ENCODE assay signal across 15 cellular contexts in the genomic region with DNA sequence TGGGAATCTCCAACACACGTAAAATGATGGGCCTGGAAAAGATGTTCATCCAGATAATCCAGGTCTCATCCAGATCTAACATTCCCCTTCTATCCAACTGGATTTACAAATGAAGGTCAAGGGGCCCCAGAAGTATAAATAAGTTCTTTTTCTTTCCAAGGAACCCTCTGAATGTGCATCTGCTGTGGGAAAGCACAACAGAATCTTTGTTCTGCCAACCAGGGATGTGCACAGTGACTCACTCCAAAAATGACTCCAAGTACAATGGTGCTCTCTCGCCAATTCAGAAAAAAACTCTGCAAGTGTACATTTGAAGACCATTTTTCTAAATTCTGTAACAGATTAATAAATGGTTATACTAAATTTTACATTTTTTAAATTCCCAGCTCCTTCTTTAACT. TPM values are rescaled to one million over a fixed set of nuclear protein-coding genes. Genes with fewer than 3 reads are reported as not detected.
A peak's percentile ranks its signal among the peaks of the same experiment; 100 is the strongest.
DNase-seq lines count a peak whose midpoint lies in the region; ATAC-seq, FAIRE-seq and TF ChIP-seq lines count a peak whose summit lies in the region.
"Had no signal": no experiment of that assay in that cellular context is flagged by ENCODE, and none has a peak within 500 bp of the region (broad histone marks: within the 10 kb centered on the region; RNA-seq: fewer than 3 reads in every experiment).

No MANE protein-coding gene starts in this region.

- peaks cover 10% of the 10 kb centered on the region for H3K79me1 ChIP-seq in mesenchymal stem cell (replicated peaks; ENCODE audit: low read length, poor library complexity, severe bottlenecking)

- BruUV-seq in HepG2 (replicated peaks; lab: Mats Ljungman, UMichigan) = no TSS peak
- BruUV-seq in Caco-2 (replicated peaks; lab: Mats Ljungman, UMichigan) = no TSS peak

- H3K27me3 ChIP-seq in HepG2 (ENCODE audit: control insufficient read depth in 1 of 2, insufficient read depth in 2 of 2, low read length in 2 of 2) (no peaks in the 10 kb centered on the region), right lobe of liver (no peaks in the 10 kb centered on the region), mesenchymal stem cell (ENCODE audit: control insufficient read depth in 1 of 2, insufficient read depth in 1 of 2, low read length in 2 of 2) (no peaks in the 10 kb centered on the region), Caco-2 (replicated peaks; ENCODE audit: control insufficient read depth, insufficient read depth, low read length) (no peaks in the 10 kb centered on the region)

- H3K4me3 Mint-ChIP-seq in WTC11 = no peak overlapping the region
- H3K4me3 Mint-ChIP-seq in Caco-2 (ENCODE audit: unreplicated experiment) = no peak overlapping the region
- H3K4me3 Mint-ChIP-seq: activated CD4-positive, alpha-beta memory T cell treated with anti-CD3 and anti-CD28 coated beads, Interleukin-2, amount 10 ng/mL, durations not matched to agents 7 days and 5 days had no signal

- CTCF ChIA-PET in HepG2 (lab: Yijun Ruan, JAX; ENCODE audit: low intra/inter-chr PET ratio, low total read pairs) = no interaction called here
- CTCF ChIA-PET in WTC11 (lab: Charles Lee) = interaction anchor here (0.5 kb wide), 1 partner anchor 17 kb away, joined by 4 read pairs; no protein-coding TSS in a partner anchor
- CTCF ChIA-PET in Caco-2 (lab: Charles Lee) = no interaction called here

- H3K27ac ChIP-seq in HepG2 (ENCODE audit: extremely low read length, insufficient read depth, low read length) (no peak overlapping the region), right lobe of liver (no peak overlapping the region), mesenchymal stem cell (ENCODE audit: low read length, poor library complexity, severe bottlenecking) (no peak overlapping the region)
- H3K27ac ChIP-seq: PC-9 had no signal

- H3K4me1 ChIP-seq in HepG2 (ENCODE audit: insufficient read depth, low read length) (peaks cover 77% of the 10 kb centered on the region), right lobe of liver (peaks cover 0 to 5% (median 0%) of the 10 kb centered on the region in 4 donors), mesenchymal stem cell (ENCODE audit: control insufficient read depth, insufficient read depth, low read depth, low read length) (no peaks in the 10 kb centered on the region), Caco-2 (no peaks in the 10 kb centered on the region)

- H3K36me3 ChIP-seq in HepG2 (replicated peaks in 1 of 2; ENCODE audit: control insufficient read depth in 1 of 2, insufficient read depth in 2 of 2, low read length in 2 of 2) (peaks cover 1 to 7% of the 10 kb centered on the region in 2 experiments; a peak in 1 of 5 replicates), right lobe of liver (no peaks in the 10 kb centered on the region), mesenchymal stem cell (ENCODE audit: control insufficient read depth in 1 of 2, insufficient read depth in 2 of 2, low read depth in 1 of 2, low read length in 2 of 2) (no peaks in the 10 kb centered on the region), Caco-2 (ENCODE audit: control insufficient read depth, insufficient read depth, low read length) (no peaks in the 10 kb centered on the region)

- H3K9ac ChIP-seq in HepG2 (ENCODE audit: insufficient read depth, low read depth, low read length) (no peak overlapping the region), mesenchymal stem cell (ENCODE audit: low read length) (no peak overlapping the region)

- H3K27me3 Mint-ChIP-seq in WTC11 (ENCODE audit: low read depth) (no peaks in the 10 kb centered on the region), Caco-2 (ENCODE audit: insufficient read depth, unreplicated experiment) (no peaks in the 10 kb centered on the region)
- H3K27me3 Mint-ChIP-seq: activated CD4-positive, alpha-beta memory T cell treated with anti-CD3 and anti-CD28 coated beads, Interleukin-2, amount 10 ng/mL, durations not matched to agents 7 days and 5 days had no signal

- no peak for TF ChIP-seq POLR2A in HepG2 (IDR thresholded peaks at IDR 0.05; ENCODE audit: insufficient read depth in 1 of 2, low read depth in 2 of 2, low read length in 2 of 2)
- TF ChIP-seq POLR2A in right lobe of liver (IDR thresholded peaks at IDR 0.05) = no peak

- no peaks in the 10 kb centered on the region for H3K9me3 ChIP-seq in HepG2 (ENCODE audit: low read length)
- no peaks in the 10 kb centered on the region for H3K9me3 ChIP-seq in right lobe of liver
- H3K9me3 ChIP-seq in mesenchymal stem cell (ENCODE audit: control insufficient read depth, low read length) = no peaks in the 10 kb centered on the region
- no peaks in the 10 kb centered on the region for H3K9me3 ChIP-seq in Caco-2

- H2AFZ ChIP-seq in HepG2 (ENCODE audit: low read length) (no peak overlapping the region), mesenchymal stem cell (ENCODE audit: low read depth, low read length) (no peak overlapping the region)
- H2AFZ ChIP-seq: PC-9 had no signal

- H2BK12ac ChIP-seq in mesenchymal stem cell (ENCODE audit: low read length in 2 of 2) = no peak overlapping the region

- H3K4me2 ChIP-seq in HepG2 (ENCODE audit: low read depth, low read length) = no peak overlapping the region
- no peak overlapping the region for H3K4me2 ChIP-seq in mesenchymal stem cell (ENCODE audit: low read length, poor library complexity, severe bottlenecking)
- H3K4me2 ChIP-seq: PC-9 had no signal

- H3K18ac ChIP-seq in mesenchymal stem cell (ENCODE audit: low read depth in 1 of 2, low read length in 2 of 2) = no peak overlapping the region

- H3K9me3 Mint-ChIP-seq in WTC11 = no peaks in the 10 kb centered on the region
- H3K9me3 Mint-ChIP-seq in Caco-2 (ENCODE audit: unreplicated experiment) = no peaks in the 10 kb centered on the region
- H3K9me3 Mint-ChIP-seq: activated CD4-positive, alpha-beta memory T cell treated with anti-CD3 and anti-CD28 coated beads, Interleukin-2, amount 10 ng/mL, durations not matched to agents 7 days and 5 days had no signal

- H3K4me3 ChIP-seq in HepG2 (replicated peaks in 1 of 3; ENCODE audit: insufficient read depth in 1 of 3, low read depth in 2 of 3, low read length in 3 of 3) (no peak overlapping the region), right lobe of liver (no peak overlapping the region), mesenchymal stem cell (ENCODE audit: insufficient read depth in 1 of 2, low read depth in 1 of 2, low read length in 2 of 2) (no peak overlapping the region), Caco-2 (ENCODE audit: low read depth, low read length) (no peak overlapping the region)
- H3K4me3 ChIP-seq: PC-9 had no signal

- peaks cover 16% of the 10 kb centered on the region; the same call in 1 of the 2 replicates for H4K20me1 ChIP-seq in HepG2 (ENCODE audit: insufficient read depth, low read length)

- no peak overlapping the region for H2BK120ac ChIP-seq in mesenchymal stem cell (ENCODE audit: low read depth, low read length)

- H4K91ac ChIP-seq in mesenchymal stem cell (ENCODE audit: low read length) = no peak overlapping the region

- H2AK5ac ChIP-seq in mesenchymal stem cell (ENCODE audit: low read length, severe bottlenecking) = no peak overlapping the region

- intact Hi-C loops in HepG2 (cut with micrococcal nuclease; ENCODE audit: unreplicated experiment) = no loop called here
- intact Hi-C loops in right lobe of liver (cut with DNase I) = no loop called here
- intact Hi-C loops in Caco-2 (cut with micrococcal nuclease; ENCODE audit: unreplicated experiment) = no loop called here

- H4K8ac ChIP-seq in mesenchymal stem cell (ENCODE audit: low read length) = no peak overlapping the region

- no peak for TF ChIP-seq EP300 in HepG2 (IDR thresholded peaks at IDR 0.05; ENCODE audit: low read depth in 2 of 2, low read length in 2 of 2)
- TF ChIP-seq EP300 in HepG2 (CRISPR knock-in tag; IDR thresholded peaks at IDR 0.05; ENCODE audit: borderline replicate concordance) = no peak

- H3K36me3 Mint-ChIP-seq in WTC11 (no peaks in the 10 kb centered on the region; the same call in 1 of the 2 replicates), Caco-2 (ENCODE audit: insufficient read depth, unreplicated experiment) (peaks cover 7% of the 10 kb centered on the region)

- no peak overlapping the region for H3K14ac ChIP-seq in mesenchymal stem cell (ENCODE audit: low read length in 2 of 2)

- 87% methylated on average over 2 of the region's 2 CpGs for WGBS in HepG2 (ENCODE audit: low lambda C conversion rate)
- 91% methylated on average over 2 of the region's 2 CpGs for WGBS in right lobe of liver (ENCODE audit: insufficient coverage, low coverage, low lambda C conversion rate, missing lambda C conversion rate)
- 69% methylated on average over 1 of the region's 2 CpGs for WGBS in mesenchymal stem cell

- TF ChIP-seq CTCF in HepG2 (CRISPR knock-in tag; IDR thresholded peaks at IDR 0.05) (no peak), right lobe of liver (IDR thresholded peaks at IDR 0.05) (no peak), WTC11 (IDR thresholded peaks at IDR 0.05) (no peak), Caco-2 (IDR thresholded peaks at IDR 0.05; ENCODE audit: insufficient read depth in 1 of 2, low read depth in 1 of 2, low read length in 1 of 2, severe bottlenecking in 1 of 2, unreplicated experiment in 1 of 2) (no peak), omental fat pad (IDR thresholded peaks at IDR 0.05) (no peak)

- no peak for FAIRE-seq in HepG2 (lab: Jason Lieb, UNC)
- FAIRE-seq: GM12891 had no signal

- H3K27ac Mint-ChIP-seq in WTC11 = no peak overlapping the region
- H3K27ac Mint-ChIP-seq in Caco-2 (ENCODE audit: unreplicated experiment) = no peak overlapping the region
- H3K27ac Mint-ChIP-seq: activated CD4-positive, alpha-beta memory T cell treated with anti-CD3 and anti-CD28 coated beads, Interleukin-2, amount 10 ng/mL, durations not matched to agents 7 days and 5 days had no signal

- ATAC-seq in HepG2 = peak; percentile 56; the same call in 2 of the 3 replicates
- no peak for ATAC-seq in right lobe of liver
- ATAC-seq in WTC11 = no peak
- no peak for ATAC-seq in HG03045 (IDR thresholded peaks at IDR 0.05; ENCODE audit: unreplicated experiment)
- ATAC-seq in omental fat pad (ENCODE audit: low FRiP score) = no peak

- H3K4me1 Mint-ChIP-seq in WTC11 (peaks cover 3% of the 10 kb centered on the region), Caco-2 (ENCODE audit: low read depth, unreplicated experiment) (no peaks in the 10 kb centered on the region)

- H3K79me2 ChIP-seq in HepG2 (ENCODE audit: insufficient read depth, low read length) = peaks cover 97% of the 10 kb centered on the region

- no peak overlapping the region for H3K23ac ChIP-seq in mesenchymal stem cell (ENCODE audit: low read length in 2 of 2)

- DNase-seq in HepG2 (ENCODE audit: low spot score) (peak; percentile 53), right lobe of liver (no peak), dermis blood vessel endothelial cell (peak; percentile 31), mesenchymal stem cell (peak; percentile 28), WTC11 (ENCODE audit: low spot score) (no peak), Caco-2 (no peak), omental fat pad (ENCODE audit: low spot score) (no peak)
- DNase-seq: activated CD4-positive, alpha-beta memory T cell treated with anti-CD3 and anti-CD28 coated beads, Interleukin-2, amount 10 ng/mL, durations not matched to agents 7 days and 5 days; activated naive CD4-positive, alpha-beta T cell; DMS79; left cardiac atrium; NCI-H2227 treated with DMSO at 0.1 percent for 48 hours; PC-9 had no signal

- no peak overlapping the region for H2BK5ac ChIP-seq in mesenchymal stem cell (ENCODE audit: low read depth, low read length, poor library complexity, severe bottlenecking)

- POLR2A ChIA-PET in HepG2 (lab: Yijun Ruan, JAX) = no interaction called here
- POLR2A ChIA-PET in WTC11 (lab: Charles Lee) = no interaction called here
- POLR2A ChIA-PET in Caco-2 (lab: Charles Lee) = no interaction called here

- in situ Hi-C loops in HepG2 (cut with HindIII; ENCODE audit: extremely low pct_ligation_motif_present, low pct_unique_long_range_greater_than_20kb) = no loop called here

- H3K4ac ChIP-seq in mesenchymal stem cell (ENCODE audit: low read depth in 1 of 2, low read length in 2 of 2) = no peak overlapping the region

- no peak overlapping the region for H2BK15ac ChIP-seq in mesenchymal stem cell (ENCODE audit: low read depth, poor library complexity, severe bottlenecking)

- no peak for TF ChIP-seq RAD21 in HepG2 (CRISPR knock-in tag; IDR thresholded peaks at IDR 0.05)

RNA-seq across cellular contexts. Expression of gene RAPGEF6, which starts 12.4 kb away (rescaled TPM):
- total RNA-seq in HepG2 (2016; rRNA removed; fragmentation: Illumina TruSeq; extraction: Trizol) (23.3 and 24.6 TPM in 2 replicates), right lobe of liver (1 to 10 TPM; 3.7 to 9.1 (median 7.6) TPM), dermis blood vessel endothelial cell (21.4 and 23.8 TPM in 2 replicates), WTC11 (2021) (18.0 to 19.5 TPM (median 18.1 TPM) in 3 replicates), Caco-2 (2022) (17.4 and 22.4 TPM in 2 replicates), omental fat pad (10 to 100 TPM; 14.7 to 31.5 (median 24.2) TPM)
- 7.5 and 10.7 TPM in 2 replicates for total RNA-seq in HepG2 (2016; cell fraction: cytosol; rRNA removed; fragmentation: Illumina TruSeq; extraction: Trizol; ENCODE audit: low read depth)
- 20.2 and 24.5 TPM in 2 replicates for total RNA-seq in HepG2 (2016; cell fraction: insoluble cytoplasmic fraction; rRNA removed; fragmentation: Illumina TruSeq; extraction: Trizol)
- 7.0 and 11.4 TPM in 2 replicates for total RNA-seq in HepG2 (2016; cell fraction: membrane; rRNA removed; fragmentation: Illumina TruSeq; extraction: Trizol)
- 45.4 and 49.6 TPM in 2 replicates for total RNA-seq in HepG2 (2016; cell fraction: nucleus; rRNA removed; fragmentation: Illumina TruSeq; extraction: Trizol)
- 7.3 and 7.7 TPM in 2 replicates for polyA plus RNA-seq in HepG2 (2011; rRNA removed)
- 3.5 and 5.4 TPM in 2 replicates for polyA plus RNA-seq in HepG2 (2011; cell fraction: cytosol; rRNA removed)
- 8.0 and 8.2 TPM in 2 replicates for polyA plus RNA-seq in HepG2 (2011; cell fraction: nucleus; rRNA removed)
- polyA plus RNA-seq in HepG2 (2012) = 7.9 and 14.6 TPM in 2 replicates
- polyA plus RNA-seq in HepG2 (2016; cell fraction: cytosol; fragmentation: Illumina TruSeq; extraction: Trizol; ENCODE audit: low read depth) = 0.24 and 0.26 TPM in 2 replicates
- 6.9 and 7.6 TPM in 2 replicates for polyA plus RNA-seq in HepG2 (2016; cell fraction: insoluble cytoplasmic fraction; fragmentation: Illumina TruSeq; extraction: Trizol; ENCODE audit: low read depth)
- polyA plus RNA-seq in HepG2 (2016; cell fraction: membrane; fragmentation: Illumina TruSeq; extraction: Trizol; ENCODE audit: low read depth) = 0.79 and 1.0 TPM in 2 replicates
- polyA plus RNA-seq in HepG2 (2016; cell fraction: nucleus; fragmentation: Illumina TruSeq; extraction: Trizol; ENCODE audit: insufficient read depth, low read depth) = 9.7 TPM in 2 replicates
- 20.8 and 24.5 TPM in 2 replicates for polyA minus RNA-seq in HepG2 (2011; rRNA and poly(A)+ RNA removed; ENCODE audit: low replicate concordance)
- polyA minus RNA-seq in HepG2 (2011; cell fraction: cytosol; rRNA and poly(A)+ RNA removed) = 14.7 and 19.0 TPM in 2 replicates
- polyA minus RNA-seq in HepG2 (2011; cell fraction: nucleus; rRNA and poly(A)+ RNA removed) = 125 and 131 TPM in 2 replicates
- polyA plus RNA-seq in mesenchymal stem cell (2013, experiment 1 of 2) = 3.1 TPM
- polyA plus RNA-seq in mesenchymal stem cell (2013, experiment 2 of 2) = 3.1 TPM

Comparison
In these comparisons a context has a peak if more than half of its experiments do, and no peak if none do; other contexts are left out.
1. DNase-seq: peak in HepG2 (single experiment), dermis blood vessel endothelial cell (single experiment) and mesenchymal stem cell (single experiment); none in right lobe of liver (0 of 3), WTC11 (single experiment), Caco-2 (0 of 2) and omental fat pad (single experiment).